Comparison of ENCODE assay signal across 16 cellular contexts in the genomic region with DNA sequence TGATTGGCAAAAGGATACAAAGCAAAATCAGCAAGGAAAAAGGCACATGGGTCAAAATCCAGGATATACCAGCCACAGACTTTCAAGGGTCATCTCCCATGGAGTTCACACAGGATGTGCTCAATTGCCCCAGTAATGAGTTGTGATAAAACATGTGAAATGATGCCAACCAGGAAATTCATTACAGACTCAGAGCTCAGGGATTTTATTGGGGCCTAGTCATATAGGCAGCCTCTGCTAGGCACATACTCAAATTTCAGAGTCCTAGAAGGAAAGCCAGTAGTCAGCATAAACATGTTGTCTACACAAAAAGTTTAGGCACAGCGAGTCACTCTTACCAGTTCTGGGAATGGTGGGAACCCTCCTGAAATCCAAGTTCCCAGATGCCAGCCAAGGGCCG.
DNase-seq lines count a peak whose midpoint lies in the region; FAIRE-seq and TF ChIP-seq lines count a peak whose summit lies in the region.
"Had no signal": no experiment of that assay in that cellular context is flagged by ENCODE, and none has a peak within 500 bp of the region (broad histone marks: within the 10 kb centered on the region; RNA-seq: fewer than 3 reads in every experiment).

No MANE protein-coding gene starts in this region.

- DNase-seq in EH (ENCODE audit: low read depth) (peak; percentile 88), M059J (ENCODE audit: low read depth) (peak; percentile 90), endothelial cell of umbilical vein (ENCODE audit: low read depth, low spot score) (peak; percentile 39), mesendoderm (peak; percentile 70), substantia nigra (lab: John Stamatoyannopoulos, UW) (no peak), NOMO-1 (lab: John Stamatoyannopoulos, UW; ENCODE audit: unreplicated experiment in 2 of 2) (no peak), coronary artery (ENCODE audit: low spot score) (no peak)
- no peak for DNase-seq in activated naive CD4-positive, alpha-beta T cell treated with anti-CD3 and anti-CD28 coated beads, Interleukin-2, amount 50 U/mL, for 16 hours
- DNase-seq: activated CD4-positive, alpha-beta T cell treated with anti-CD3 and anti-CD28 coated beads, Interleukin-2, amount 50 U/mL, for 4 hours; body of pancreas; Calu3; mesenchymal stem cell; NCI-H1092; NCI-H446 had no signal

- H3K9ac ChIP-seq in endothelial cell of umbilical vein (replicated peaks; ENCODE audit: extremely low read depth, insufficient read depth, low read length) (no peak overlapping the region), mesendoderm (ENCODE audit: low read length) (no peak overlapping the region)

- H3K27me3 ChIP-seq in endothelial cell of umbilical vein (ENCODE audit: control insufficient read depth in 2 of 2, insufficient read depth in 2 of 2, low read length in 2 of 2) (peaks cover 0 to 2% of the 10 kb centered on the region in 2 experiments), mesendoderm (ENCODE audit: insufficient read depth, low read length, poor library complexity) (no peaks in the 10 kb centered on the region)
- H3K27me3 ChIP-seq: body of pancreas, suprapubic skin had no signal

- no peaks in the 10 kb centered on the region for H4K20me1 ChIP-seq in endothelial cell of umbilical vein (replicated peaks; ENCODE audit: control insufficient read depth, extremely low read depth, insufficient read depth, low read length)

- TF ChIP-seq POLR2A in endothelial cell of umbilical vein (IDR thresholded peaks at IDR 0.05; ENCODE audit: low read depth, low read length) = no peak

- H2AK5ac ChIP-seq in mesendoderm (ENCODE audit: low read length) = no peak overlapping the region

- H2BK15ac ChIP-seq in mesendoderm (replicated peaks; ENCODE audit: low read depth) = no peak overlapping the region

- FAIRE-seq in endothelial cell of umbilical vein (lab: Jason Lieb, UNC) = no peak

- no peaks in the 10 kb centered on the region for H3K79me2 ChIP-seq in endothelial cell of umbilical vein (ENCODE audit: control insufficient read depth, insufficient read depth, low read length)
- H3K79me2 ChIP-seq in mesendoderm (ENCODE audit: control insufficient read depth, insufficient read depth, low read length) = no peaks in the 10 kb centered on the region

- H3K79me1 ChIP-seq in mesendoderm (ENCODE audit: low read length) = no peaks in the 10 kb centered on the region

- no peak overlapping the region for H4K8ac ChIP-seq in mesendoderm (ENCODE audit: low read depth, low read length)

- H3K36me3 ChIP-seq in endothelial cell of umbilical vein (ENCODE audit: control insufficient read depth in 2 of 2, extremely low read depth in 1 of 2, insufficient read depth in 2 of 2, low read length in 2 of 2) (no peaks in the 10 kb centered on the region), mesendoderm (ENCODE audit: control insufficient read depth, insufficient read depth, low read length) (no peaks in the 10 kb centered on the region)
- H3K36me3 ChIP-seq: suprapubic skin had no signal

- BruUV-seq in endothelial cell of umbilical vein (replicated peaks; lab: Mats Ljungman, UMichigan) = no TSS peak

- H2BK120ac ChIP-seq in mesendoderm (ENCODE audit: low read depth, low read length) = no peak overlapping the region

- H4K5ac ChIP-seq in mesendoderm (ENCODE audit: low read length) = no peak overlapping the region

- H3K27ac ChIP-seq in endothelial cell of umbilical vein (ENCODE audit: insufficient read depth, low read depth, low read length) = no peak overlapping the region
- no peak overlapping the region for H3K27ac ChIP-seq in mesendoderm (ENCODE audit: low read depth, low read length)
- H3K27ac ChIP-seq in substantia nigra (ENCODE audit: low read depth, low read length, poor library complexity, severe bottlenecking) = no peak overlapping the region
- no peak overlapping the region for H3K27ac ChIP-seq in coronary artery
- H3K27ac ChIP-seq: body of pancreas, suprapubic skin had no signal

- dilution Hi-C loops in endothelial cell of umbilical vein (cut with MboI; ENCODE audit: extremely low pct_ligation_motif_present, low sequenced_read_pairs) = no loop called here

- CTCF ChIA-PET in endothelial cell of umbilical vein (lab: Charles Lee) = interaction anchor here (1.4 to 3.5 kb wide), 5 partner anchors 10 to 385 kb away, joined by 3 to 121 read pairs (median 33); no protein-coding TSS in a partner anchor

- no peak overlapping the region for H2AFZ ChIP-seq in endothelial cell of umbilical vein (ENCODE audit: low read depth, low read length)

- no peak overlapping the region for H3K4me2 ChIP-seq in endothelial cell of umbilical vein (ENCODE audit: insufficient read depth, low read length)
- no peak overlapping the region for H3K4me2 ChIP-seq in mesendoderm (ENCODE audit: low read length)
- H3K4me2 ChIP-seq: smooth muscle cell had no signal

- H3K18ac ChIP-seq in mesendoderm (ENCODE audit: low read length) = no peak overlapping the region

- TF ChIP-seq CTCF in endothelial cell of umbilical vein (IDR thresholded peaks at IDR 0.05; ENCODE audit: extremely low read depth in 1 of 2, insufficient read depth in 1 of 2, low read depth in 1 of 2, low read length in 2 of 2) (no peak), coronary artery (IDR thresholded peaks at IDR 0.05) (no peak)

- intact Hi-C loops in endothelial cell of umbilical vein (cut with micrococcal nuclease) = no loop called here

- H3K23ac ChIP-seq in mesendoderm (ENCODE audit: low read length) = no peak overlapping the region

- H3K4me1 ChIP-seq in endothelial cell of umbilical vein (ENCODE audit: control insufficient read depth, extremely low read depth, insufficient read depth, low read length) = peaks cover 2% of the 10 kb centered on the region
- H3K4me1 ChIP-seq in mesendoderm (ENCODE audit: control insufficient read depth, low read depth, low read length) = peaks cover 2% of the 10 kb centered on the region

- H3K4ac ChIP-seq in mesendoderm (ENCODE audit: low read depth, low read length) = no peak overlapping the region

- no peaks in the 10 kb centered on the region for H3K9me1 ChIP-seq in endothelial cell of umbilical vein (replicated peaks; ENCODE audit: control insufficient read depth, extremely low read depth, insufficient read depth, low read length)

- no CpG with 5 or more reads among the region's 2 CpGs for WGBS in mesendoderm (ENCODE audit: extremely low coverage, insufficient coverage, low lambda C conversion rate)

- H3K9me3 ChIP-seq in endothelial cell of umbilical vein (replicated peaks; ENCODE audit: control insufficient read depth, insufficient read depth, low read length) = no peaks in the 10 kb centered on the region
- H3K9me3 ChIP-seq: body of pancreas, suprapubic skin had no signal

- no peak overlapping the region for H2BK5ac ChIP-seq in mesendoderm (ENCODE audit: low read length)

- H3K4me3 ChIP-seq in endothelial cell of umbilical vein (replicated peaks in 1 of 3; ENCODE audit: insufficient read depth in 1 of 3, low read depth in 1 of 3, low read length in 3 of 3) (no peak overlapping the region), mesendoderm (ENCODE audit: low read length) (no peak overlapping the region), coronary artery (no peak overlapping the region)
- H3K4me3 ChIP-seq: body of pancreas, smooth muscle cell, suprapubic skin had no signal

- POLR2A ChIA-PET in endothelial cell of umbilical vein (lab: Charles Lee) = no interaction called here

- H3K56ac ChIP-seq in mesendoderm (ENCODE audit: low read length) = no peak overlapping the region

TF ChIP-seq in endothelial cell of umbilical vein, 7 proteins besides CTCF, POLR2A, EP300 and RAD21:
- TF ChIP-seq GATA2 (IDR thresholded peaks at IDR 0.05; ENCODE audit: insufficient read depth, insufficient read length, low read depth, low read length) (peak; percentile 61), EZH2 (IDR thresholded peaks at IDR 0.05; ENCODE audit: borderline replicate concordance, low read depth, low read length, severe bottlenecking) (no peak), POLR2AphosphoS5 (IDR thresholded peaks at IDR 0.05; ENCODE audit: insufficient read depth, low read depth, low read length) (peak; percentile 21)

Comparison
In these comparisons a context has a peak if more than half of its experiments do, and no peak if none do; other contexts are left out.
1. DNase-seq: peak in EH (single experiment), M059J (single experiment), endothelial cell of umbilical vein (single experiment) and mesendoderm (single experiment); none in substantia nigra (0 of 49), activated naive CD4-positive, alpha-beta T cell treated with anti-CD3 and anti-CD28 coated beads, Interleukin-2, amount 50 U/mL, for 16 hours (single experiment), NOMO-1 (0 of 2) and coronary artery (single experiment).